8 cellular contexts compared by ENCODE assay signal in the genomic region with DNA sequence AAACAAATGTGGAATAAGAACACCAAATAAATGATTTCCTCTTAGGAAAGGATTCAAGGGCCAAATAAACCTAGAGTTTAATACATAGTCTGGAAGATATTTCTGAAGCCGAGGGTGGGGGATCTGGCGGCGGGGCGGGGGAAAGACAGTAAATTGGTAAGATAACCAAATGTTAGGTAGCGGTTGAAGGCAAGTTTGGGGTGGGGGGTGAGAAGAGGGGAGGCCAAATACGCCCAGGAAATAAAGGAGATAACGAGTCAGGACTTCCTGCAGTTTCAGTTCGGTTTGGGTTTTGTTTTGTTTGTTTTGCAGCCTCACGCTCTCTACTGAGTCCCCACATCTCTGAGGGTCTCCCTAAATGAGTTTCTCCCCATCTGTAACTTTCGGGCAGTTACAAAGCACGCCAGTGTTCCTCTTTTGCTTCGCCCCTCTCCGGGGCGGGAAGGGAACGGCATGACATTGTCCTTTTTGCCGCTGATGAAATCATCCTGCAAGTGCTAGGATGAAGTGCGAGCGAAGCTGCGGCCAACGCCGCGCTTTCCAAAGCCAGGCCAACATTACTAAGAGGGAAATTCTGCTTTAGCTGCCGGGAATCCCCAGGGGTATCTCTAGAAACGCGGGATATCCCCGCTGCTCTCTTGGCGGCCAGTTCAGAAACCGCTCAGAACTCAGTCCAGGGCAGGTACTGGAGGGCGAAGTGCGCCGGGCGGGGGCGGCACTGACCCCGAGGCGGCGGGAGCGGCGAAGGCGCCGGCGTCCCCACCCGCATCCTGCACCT. TPM values are rescaled to one million over a fixed set of nuclear protein-coding genes. Genes with fewer than 3 reads are reported as not detected.
DNase-seq lines count a peak whose midpoint lies in the region; ATAC-seq and TF ChIP-seq lines count a peak whose summit lies in the region.

No MANE protein-coding gene starts in this region.

- H3K4me3 ChIP-seq in liver (ENCODE audit: low read depth in 1 of 3, low read length in 3 of 3): peak overlapping the region; percentile 15 to 78 (median 64)

- no peak overlapping the region for H3K9ac ChIP-seq in liver (ENCODE audit: low read depth in 1 of 2, low read length in 2 of 2)

- peak; percentile 5 for DNase-seq in NCI-H2029 treated with DMSO at 0.1 percent for 48 hours (lab: John Stamatoyannopoulos, UW)
- DNase-seq in NCI-H2029 (lab: John Stamatoyannopoulos, UW): no peak
- DNase-seq in NCI-H146 (lab: John Stamatoyannopoulos, UW): peak; percentile 51
- peak; percentile 79 for DNase-seq in activated CD4-positive, CD25-positive, alpha-beta regulatory T cell treated with anti-CD3 and anti-CD28 coated beads, Interleukin-2, amount 50 U/mL, for 72 hours
- peak; percentile 88 for DNase-seq in dedifferentiated amniotic fluid mesenchymal stem cell (ENCODE audit: extremely low spot score)
- DNase-seq in stimulated activated CD4-positive, alpha-beta T cell treated with anti-CD3 and anti-CD28 coated beads, TNF-alpha, amount 100 ng/mL, for 24 hours (ENCODE audit: low read depth in 3 of 3): peak; percentile 25 to 68 (median 31)

- ATAC-seq in HG02798 (IDR thresholded peaks at IDR 0.05; ENCODE audit: poor library complexity, unreplicated experiment): peak; percentile 67

- H3K9me3 ChIP-seq in liver (ENCODE audit: control insufficient read depth in 4 of 4, low read length in 3 of 4): no peaks in the 10 kb centered on the region

- peaks cover 11 to 21% (median 19%) of the 10 kb centered on the region in 4 donors for H3K4me1 ChIP-seq in liver (ENCODE audit: control insufficient read depth in 4 of 4, insufficient read depth in 4 of 4, low read length in 3 of 4)

- peaks cover 0 to 2% (median 0%) of the 10 kb centered on the region in 4 donors for H3K27me3 ChIP-seq in liver (ENCODE audit: control insufficient read depth in 4 of 4, insufficient read depth in 4 of 4, low read length in 3 of 4)

- H3K27ac ChIP-seq in liver (ENCODE audit: low read depth in 1 of 2, low read length in 2 of 2): peak overlapping the region in 1 of 2 donors; percentile 29

- peak in 1 of 2 donors; percentile 29 for TF ChIP-seq RAD21 in liver (IDR thresholded peaks at IDR 0.05)

- 4% methylated on average over 42 of the region's 42 CpGs for WGBS in liver

- no peak for TF ChIP-seq CTCF in liver (IDR thresholded peaks at IDR 0.05; ENCODE audit: low read depth, low read length, missing input control)

- H3K36me3 ChIP-seq in liver (ENCODE audit: control insufficient read depth in 4 of 4, insufficient read depth in 3 of 4, low read depth in 1 of 4, low read length in 3 of 4): no peaks in the 10 kb centered on the region

TF ChIP-seq in liver, 16 proteins besides CTCF, POLR2A, EP300 and RAD21:
- TF ChIP-seq FOXA1 (IDR thresholded peaks at IDR 0.05) (no peak), HNF4G (IDR thresholded peaks at IDR 0.05) (no peak), HNF4A (conservative IDR thresholded peaks at IDR 0.05) (peak in 1 of 2 donors; percentile 30), RXRA (IDR thresholded peaks at IDR 0.05) (no peak)

RNA-seq across cellular contexts. Expression of a gene that starts 0.8 kb away (rescaled TPM):
- total RNA-seq in liver: 1 to 10 TPM; 4.3 to 5.5 TPM
- 1 to 10 TPM in 1 of 2 donors, under 1 TPM in 1; 0.50 to 1.3 TPM for polyA plus RNA-seq in liver
